Comparison of ENCODE assay signal across 10 cellular contexts in genomic region chr3:186532641-186533072, GRCh38. TPM values are rescaled to one million over a fixed set of nuclear protein-coding genes. Genes with fewer than 3 reads are reported as not detected.
DNase-seq lines count a peak whose midpoint lies in the region; ATAC-seq and TF ChIP-seq lines count a peak whose summit lies in the region.
"Had no signal": no experiment of that assay in that cellular context is flagged by ENCODE, and none has a peak within 500 bp of the region (broad histone marks: within the 10 kb centered on the region; RNA-seq: fewer than 3 reads in every experiment).

No MANE protein-coding gene starts in this region.

- ATAC-seq in GM19463 (IDR thresholded peaks at IDR 0.05; ENCODE audit: unreplicated experiment) (peak; percentile 59), HG03457 (IDR thresholded peaks at IDR 0.05; ENCODE audit: unreplicated experiment) (peak; percentile 42), WTC11 (peak; percentile 39), left ventricle myocardium superior (no peak)
- ATAC-seq: heart left ventricle had no signal

- H3K4me1 ChIP-seq in BE2C: peaks cover 50% of the 10 kb centered on the region

- H3K36me3 ChIP-seq in BE2C: no peaks in the 10 kb centered on the region
- H3K36me3 ChIP-seq: heart left ventricle had no signal

- H3K4me3 Mint-ChIP-seq in WTC11: no peak overlapping the region

- CTCF ChIA-PET in WTC11 (lab: Charles Lee): interaction anchor here (1.2 to 1.9 kb wide), 3 partner anchors 8 to 273 kb away, joined by 3 to 9 read pairs (median 6); no protein-coding TSS in a partner anchor

- DNase-seq in BE2C (peak; percentile 86), WTC11 (ENCODE audit: low spot score) (no peak), left ventricle myocardium superior (no peak), LoVo (ENCODE audit: low spot score) (no peak), mucosa of gallbladder (ENCODE audit: low spot score) (no peak), amniotic stem cell (lab: John Stamatoyannopoulos, UW) (no peak)
- DNase-seq: heart left ventricle had no signal

- H3K36me3 Mint-ChIP-seq in WTC11: no peaks in the 10 kb centered on the region

- H3K9me3 Mint-ChIP-seq in WTC11: peaks cover 5% of the 10 kb centered on the region

- H3K4me1 Mint-ChIP-seq in WTC11: peaks cover 17% of the 10 kb centered on the region

- H3K27me3 ChIP-seq in BE2C: no peaks in the 10 kb centered on the region
- H3K27me3 ChIP-seq: heart left ventricle had no signal

- H3K9me3 ChIP-seq in BE2C: no peaks in the 10 kb centered on the region
- H3K9me3 ChIP-seq: heart left ventricle had no signal

- TF ChIP-seq CTCF in BE2C (IDR thresholded peaks at IDR 0.05; ENCODE audit: low read depth, low read length): no peak
- no peak for TF ChIP-seq CTCF in WTC11 (IDR thresholded peaks at IDR 0.05)

- no peak overlapping the region for H3K4me3 ChIP-seq in BE2C (ENCODE audit: low read depth, low read length)
- H3K4me3 ChIP-seq: heart left ventricle, skin epidermis had no signal

- POLR2A ChIA-PET in WTC11 (lab: Charles Lee): interaction anchor here (0.6 kb wide), 1 partner anchor 920 kb away, joined by 3 read pairs; no protein-coding TSS in a partner anchor

- no peak overlapping the region for H3K27ac Mint-ChIP-seq in WTC11

- intact Hi-C loops in left ventricle myocardium superior (cut with micrococcal nuclease): no loop called here

- no peaks in the 10 kb centered on the region for H3K27me3 Mint-ChIP-seq in WTC11 (ENCODE audit: low read depth)

TF ChIP-seq in WTC11, 78 proteins besides CTCF, POLR2A, EP300 and RAD21:
- TF ChIP-seq NFE2L1 (CRISPR knock-in tag; IDR thresholded peaks at IDR 0.05) (no peak), ZNF425 (CRISPR knock-in tag; conservative IDR thresholded peaks at IDR 0.05) (no peak), NFATC4 (CRISPR knock-in tag; IDR thresholded peaks at IDR 0.05) (no peak), SP1 (CRISPR knock-in tag; conservative IDR thresholded peaks at IDR 0.05) (no peak), CDX4 (CRISPR knock-in tag; IDR thresholded peaks at IDR 0.05; ENCODE audit: borderline replicate concordance) (no peak)

RNA-seq across cellular contexts. Expression of gene CRYGS, which starts 11.5 kb away (rescaled TPM):
- 16.2 TPM for polyA plus RNA-seq in BE2C (2012; ENCODE audit: insufficient read depth, insufficient read length, low read depth)
- 1.7 to 2.9 TPM (median 1.9 TPM) in 3 replicates for total RNA-seq in WTC11 (2021)
- 0.55 TPM for total RNA-seq in left ventricle myocardium superior
- 2.7 TPM for total RNA-seq in mucosa of gallbladder

RNA-seq across cellular contexts. Expression of gene TBCCD1, which starts 34.5 kb away (rescaled TPM):
- 14.2 TPM for polyA plus RNA-seq in BE2C (2012; ENCODE audit: insufficient read depth, insufficient read length, low read depth)
- total RNA-seq in WTC11 (2021) (10.6 to 11.5 TPM (median 11.3 TPM) in 3 replicates), left ventricle myocardium superior (7.1 TPM), mucosa of gallbladder (11.0 TPM)

RNA-seq across cellular contexts. Expression of gene DNAJB11, which starts 37.9 kb away (rescaled TPM):
- 156 TPM for polyA plus RNA-seq in BE2C (2012; ENCODE audit: insufficient read depth, insufficient read length, low read depth)
- total RNA-seq in WTC11 (2021): 44.2 to 56.3 TPM (median 47.8 TPM) in 3 replicates
- total RNA-seq in left ventricle myocardium superior: 23.6 TPM
- total RNA-seq in mucosa of gallbladder: 48.1 TPM
